ENCODE assay signal across 12 cellular contexts in the genomic region with DNA sequence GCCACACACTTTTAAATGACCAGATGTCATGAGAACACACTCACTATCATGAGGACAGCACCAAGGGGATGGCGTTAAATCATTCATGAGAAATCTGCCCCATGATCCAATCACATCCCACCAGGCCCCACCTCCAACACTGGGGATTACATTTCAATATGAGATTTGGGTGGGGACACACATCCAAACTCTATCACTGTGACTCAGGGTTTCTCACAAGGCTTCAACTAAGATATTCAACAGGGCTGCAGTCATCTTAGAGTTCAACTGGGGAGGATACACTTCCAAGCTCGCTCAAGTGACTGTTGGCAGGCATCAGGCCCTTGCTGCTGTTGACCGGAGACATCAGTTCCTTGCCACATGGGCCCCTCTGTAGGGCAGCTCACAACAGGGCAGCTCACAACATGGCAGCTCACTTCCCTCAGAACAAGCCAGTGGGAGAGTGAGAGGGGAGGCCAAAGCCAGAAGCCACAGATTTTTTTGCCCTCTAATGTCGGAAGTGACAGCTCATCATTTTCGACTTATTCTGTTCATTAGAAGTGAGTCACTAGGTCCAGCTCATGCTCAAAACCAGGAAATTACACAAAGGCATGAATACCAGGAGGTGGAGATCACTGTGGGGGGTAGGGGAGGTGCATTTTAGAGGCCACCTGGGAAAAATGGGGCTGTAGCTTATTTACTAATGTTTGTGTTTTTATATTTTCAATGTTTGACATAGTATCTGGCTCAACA. TPM values are rescaled to one million over a fixed set of nuclear protein-coding genes. Genes with fewer than 3 reads are reported as not detected.
DNase-seq lines count a peak whose midpoint lies in the region; ATAC-seq, FAIRE-seq and TF ChIP-seq lines count a peak whose summit lies in the region.
"Had no signal": no experiment of that assay in that cellular context is flagged by ENCODE, and none has a peak within 500 bp of the region (broad histone marks: within the 10 kb centered on the region; RNA-seq: fewer than 3 reads in every experiment).

No MANE protein-coding gene starts in this region.

- TF ChIP-seq CTCF in A673 (conservative IDR thresholded peaks at IDR 0.05; ENCODE audit: low read depth, low read length) (no peak), keratinocyte (optimal IDR thresholded peaks at IDR 0.05 in 1 of 3, IDR thresholded peaks at IDR 0.05 in 1 of 3, conservative IDR thresholded peaks at IDR 0.05 in 1 of 3; ENCODE audit: extremely low read depth in 1 of 3, insufficient read depth in 2 of 3, low read length in 3 of 3) (no peak)

- H3K9ac ChIP-seq in keratinocyte (ENCODE audit: control insufficient read depth, extremely low read depth, insufficient read depth, low read length), result peak overlapping the region; percentile 64

- peak overlapping the region; percentile 30 for H3K4me2 ChIP-seq in keratinocyte (ENCODE audit: control insufficient read depth, extremely low read depth, insufficient read depth, low read depth, low read length)

- H3K27ac ChIP-seq in A673 (ENCODE audit: low read depth, low read length, poor library complexity, severe bottlenecking), result no peak overlapping the region
- peak overlapping the region; percentile 97 for H3K27ac ChIP-seq in keratinocyte (ENCODE audit: control insufficient read depth, insufficient read depth, low read length)

- FAIRE-seq in keratinocyte (lab: Jason Lieb, UNC), result peak; percentile 91

- H3K36me3 ChIP-seq in A673 (ENCODE audit: insufficient read depth, low read length, poor library complexity, severe bottlenecking) (no peaks in the 10 kb centered on the region), keratinocyte (ENCODE audit: control insufficient read depth in 2 of 2, extremely low read depth in 1 of 2, insufficient read depth in 2 of 2, low read length in 2 of 2) (no peaks in the 10 kb centered on the region)

- CTCF ChIA-PET in A673 (lab: Charles Lee), result no interaction called here

- H2AFZ ChIP-seq in keratinocyte (ENCODE audit: control insufficient read depth, low read length), result no peak overlapping the region

- BruUV-seq in A673 (replicated peaks; lab: Mats Ljungman, UMichigan), result no TSS peak

- peak; percentile 55 for DNase-seq in A673 (ENCODE audit: low spot score)
- DNase-seq in HPDE6-E6E7 (ENCODE audit: extremely low spot score), result peak; percentile 43
- DNase-seq in amniotic epithelial cell (ENCODE audit: low read depth), result peak; percentile 92
- DNase-seq in keratinocyte (ENCODE audit: low read depth, low spot score), result peak; percentile 82
- no peak for DNase-seq in DMS 273 treated with DMSO at 0.1 percent for 48 hours (lab: John Stamatoyannopoulos, UW)
- no peak for DNase-seq in left colon
- no peak for DNase-seq in NCI-H187 (lab: John Stamatoyannopoulos, UW)
- DNase-seq: activated CD4-positive, alpha-beta T cell treated with anti-CD3 and anti-CD28 coated beads for 4 hours; NCI-H1694 treated with DMSO at 0.1 percent for 48 hours had no signal

- dilution Hi-C loops in keratinocyte (cut with MboI; ENCODE audit: extremely low pct_ligation_motif_present, low sequenced_read_pairs), result no loop called here

- H3K4me1 ChIP-seq in A673 (ENCODE audit: insufficient read depth, low read length, poor library complexity, severe bottlenecking) (no peaks in the 10 kb centered on the region), keratinocyte (ENCODE audit: control insufficient read depth, extremely low read depth, insufficient read depth, low read length) (peaks cover 62% of the 10 kb centered on the region)

- intact Hi-C loops in A673 (cut with micrococcal nuclease; ENCODE audit: unreplicated experiment), result no loop called here
- intact Hi-C loops in left colon (cut with DNase I, micrococcal nuclease), result no loop called here

- no peaks in the 10 kb centered on the region for H4K20me1 ChIP-seq in keratinocyte (ENCODE audit: control insufficient read depth, extremely low read depth, insufficient read depth, low read length)

- ATAC-seq in left colon (no peak), GM18858 (IDR thresholded peaks at IDR 0.05; ENCODE audit: unreplicated experiment) (no peak)
- ATAC-seq: Panc1 had no signal

- H3K27me3 ChIP-seq in A673 (replicated peaks; ENCODE audit: insufficient read depth, low read depth, low read length, poor library complexity) (no peaks in the 10 kb centered on the region), keratinocyte (ENCODE audit: control insufficient read depth, extremely low read depth, insufficient read depth, low read length) (no peaks in the 10 kb centered on the region)

- POLR2A ChIA-PET in A673 (lab: Charles Lee; ENCODE audit: low non-redundant PET), result interaction anchor here (0.7 kb wide), 1 partner anchor 25 kb away, joined by 3 read pairs; no protein-coding TSS in a partner anchor

- no peaks in the 10 kb centered on the region for H3K79me2 ChIP-seq in keratinocyte (ENCODE audit: control insufficient read depth, insufficient read depth, low read length)

- H3K9me3 ChIP-seq in A673 (ENCODE audit: low read depth, low read length, poor library complexity, severe bottlenecking), result no peaks in the 10 kb centered on the region
- no peaks in the 10 kb centered on the region for H3K9me3 ChIP-seq in keratinocyte (ENCODE audit: control insufficient read depth, low read depth, low read length)

- no peaks in the 10 kb centered on the region for H3K9me1 ChIP-seq in keratinocyte (ENCODE audit: control insufficient read depth, extremely low read depth, insufficient read depth, low read length)

- no peak overlapping the region for H3K4me3 ChIP-seq in A673 (ENCODE audit: low read depth, low read length, poor library complexity, severe bottlenecking)
- no peak overlapping the region for H3K4me3 ChIP-seq in keratinocyte (ENCODE audit: control insufficient read depth in 2 of 3, extremely low read depth in 1 of 3, insufficient read depth in 2 of 3, low read depth in 1 of 3, low read length in 3 of 3)

RNA-seq across cellular contexts. Expression of a gene that starts 50.8 kb away (rescaled TPM):
- total RNA-seq in A673 (2021), result 1.5 and 2.4 TPM in 2 replicates
- 775 to 851 TPM (median 827 TPM) in 3 replicates for polyA plus RNA-seq in keratinocyte
- 37.3 TPM for polyA plus RNA-seq in keratinocyte (2011; ENCODE audit: low read depth)
- polyA plus RNA-seq in keratinocyte (2011; cell fraction: cytosol; rRNA removed), result 464 and 505 TPM in 2 replicates
- polyA plus RNA-seq in keratinocyte (2011; cell fraction: nucleus; rRNA removed), result 2,708 and 2,894 TPM in 2 replicates
- 51.1 and 594 TPM in 2 replicates for polyA plus RNA-seq in keratinocyte (2012; ENCODE audit: low replicate concordance)
- 141 to 259 TPM (median 248 TPM) in 3 replicates for polyA minus RNA-seq in keratinocyte
- polyA minus RNA-seq in keratinocyte (2011; cell fraction: cytosol; rRNA and poly(A)+ RNA removed), result 312 TPM
- 652 and 892 TPM in 2 replicates for polyA minus RNA-seq in keratinocyte (2011; cell fraction: nucleus; rRNA and poly(A)+ RNA removed)
- not detected for total RNA-seq in left colon
- total RNA-seq: liver had no signal
- polyA plus RNA-seq: liver had no signal

Comparison
In these comparisons a context has a peak if more than half of its experiments do, and no peak if none do; other contexts are left out.
1. DNase-seq: peak in A673 (single experiment), HPDE6-E6E7 (single experiment), amniotic epithelial cell (single experiment) and keratinocyte (single experiment); none in DMS 273 treated with DMSO at 0.1 percent for 48 hours (single experiment), left colon (0 of 2) and NCI-H187 (0 of 2).